In genomic region chr7:16420649-16421332, GRCh38 we compare ENCODE assay signal across 8 cellular contexts. TPM values are rescaled to one million over a fixed set of nuclear protein-coding genes. Genes with fewer than 3 reads are reported as not detected.
DNase-seq lines count a peak whose midpoint lies in the region; ATAC-seq, FAIRE-seq and TF ChIP-seq lines count a peak whose summit lies in the region.

No MANE protein-coding gene starts in this region.

- H3K27me3 ChIP-seq in dorsolateral prefrontal cortex (no peaks in the 10 kb centered on the region), HepG2 (ENCODE audit: control insufficient read depth in 1 of 2, insufficient read depth in 2 of 2, low read length in 2 of 2) (no peaks in the 10 kb centered on the region)

- TF ChIP-seq POLR2A in GM19193 (IDR thresholded peaks at IDR 0.05; ENCODE audit: extremely low read depth, insufficient read depth, insufficient read length), result peak; percentile 78
- TF ChIP-seq POLR2A in HepG2 (IDR thresholded peaks at IDR 0.05; ENCODE audit: insufficient read depth in 1 of 2, low read depth in 2 of 2, low read length in 2 of 2), result peak; percentile 67 to 75

- H4K20me1 ChIP-seq in HepG2 (ENCODE audit: insufficient read depth, low read length), result no peaks in the 10 kb centered on the region

- POLR2A ChIA-PET in HepG2 (lab: Yijun Ruan, JAX), result interaction anchor here (0.8 to 2.4 kb wide), 4 partner anchors 31 to 225 kb away, joined by 3 to 6 read pairs (median 4); partner anchors contain the start of genes ANKMY2 and BZW2

- H2AFZ ChIP-seq in HepG2 (ENCODE audit: low read length), result peak overlapping the region; percentile 85

- peaks cover 24% of the 10 kb centered on the region for H3K4me1 ChIP-seq in HepG2 (ENCODE audit: insufficient read depth, low read length)

- BruUV-seq in HepG2 (replicated peaks; lab: Mats Ljungman, UMichigan), result TSS peak; percentile 89

- DNase-seq in AML-193 (lab: John Stamatoyannopoulos, UW) (peak; percentile 91 to 93), NCI-H69 (lab: John Stamatoyannopoulos, UW) (peak; percentile 93), dorsolateral prefrontal cortex (peak; percentile 77 to 90 (median 87)), HepG2 (ENCODE audit: low spot score) (peak; percentile 77)
- peak; percentile 60 to 67 for DNase-seq in activated CD4-positive, alpha-beta T cell treated with anti-CD3 and anti-CD28 coated beads, Interleukin-2, amount 50 U/mL, for 4 hours
- peak; percentile 82 for DNase-seq in stimulated activated CD4-positive, alpha-beta T cell treated with anti-CD3 and anti-CD28 coated beads, Interleukin-4, amount 100 ng/mL, for 1 hour

- H3K4me2 ChIP-seq in HepG2 (ENCODE audit: low read depth, low read length), result peak overlapping the region; percentile 99

- H3K9ac ChIP-seq in HepG2 (ENCODE audit: insufficient read depth, low read depth, low read length), result peak overlapping the region; percentile 75

- H3K79me2 ChIP-seq in HepG2 (ENCODE audit: insufficient read depth, low read length), result no peaks in the 10 kb centered on the region

- intact Hi-C loops in dorsolateral prefrontal cortex (cut with DNase I), result loop anchor here (2.0 to 5.0 kb wide), 2 partner anchors 226 to 227 kb away; partner anchors contain the start of genes BZW2 (in 2 of the 2) and ANKMY2 (in 1 of the 2)
- intact Hi-C loops in HepG2 (cut with micrococcal nuclease; ENCODE audit: unreplicated experiment), result loop anchor here (5.0 kb wide), 1 partner anchor 72 kb away; no protein-coding TSS in a partner anchor

- peak in 29 of 56 donors; percentile 3 to 45 (median 25) for TF ChIP-seq CTCF in dorsolateral prefrontal cortex (IDR thresholded peaks at IDR 0.05 in 54 of 56, conservative IDR thresholded peaks at IDR 0.05 in 2 of 56; ENCODE audit: low read depth in 1 of 56, partially characterized antibody in 56 of 56)
- TF ChIP-seq CTCF in HepG2 (CRISPR knock-in tag; IDR thresholded peaks at IDR 0.05), result no peak; the same call in 1 of the 2 replicates

- peak; percentile 74 for FAIRE-seq in HepG2 (lab: Jason Lieb, UNC)

- 0% methylated on average over 9 of the region's 56 CpGs for WGBS in HepG2 (ENCODE audit: low lambda C conversion rate)

- ATAC-seq in HG03432 (IDR thresholded peaks at IDR 0.05; ENCODE audit: unreplicated experiment) (peak; percentile 87), HepG2 (peak; percentile 94)

- H3K9me3 ChIP-seq in HepG2 (ENCODE audit: low read length), result no peaks in the 10 kb centered on the region

- CTCF ChIA-PET in HepG2 (lab: Yijun Ruan, JAX; ENCODE audit: low intra/inter-chr PET ratio, low total read pairs), result no interaction called here

- peak; percentile 21; the same call in 1 of the 2 replicates for TF ChIP-seq RAD21 in HepG2 (CRISPR knock-in tag; IDR thresholded peaks at IDR 0.05)

- H3K4me3 ChIP-seq in dorsolateral prefrontal cortex (peak overlapping the region; percentile 41 to 88 (median 77)), HepG2 (replicated peaks in 1 of 3; ENCODE audit: insufficient read depth in 1 of 3, low read depth in 2 of 3, low read length in 3 of 3) (peak overlapping the region; percentile 56 to 77 (median 69))

- TF ChIP-seq EP300 in HepG2 (IDR thresholded peaks at IDR 0.05; ENCODE audit: low read depth in 2 of 2, low read length in 2 of 2), result no peak
- no peak for TF ChIP-seq EP300 in HepG2 (CRISPR knock-in tag; IDR thresholded peaks at IDR 0.05; ENCODE audit: borderline replicate concordance)

- H3K27ac ChIP-seq in dorsolateral prefrontal cortex (peak overlapping the region; percentile 92 to 100 (median 98)), HepG2 (ENCODE audit: extremely low read length, insufficient read depth, low read length) (peak overlapping the region; percentile 75)

- in situ Hi-C loops in HepG2 (cut with HindIII; ENCODE audit: extremely low pct_ligation_motif_present, low pct_unique_long_range_greater_than_20kb), result no loop called here

- H3K36me3 ChIP-seq in HepG2 (replicated peaks in 1 of 2; ENCODE audit: control insufficient read depth in 1 of 2, insufficient read depth in 2 of 2, low read length in 2 of 2), result no peaks in the 10 kb centered on the region

TF ChIP-seq in HepG2, 621 proteins besides CTCF, POLR2A, EP300 and RAD21 (continues in another document):
- peak; percentile 23; the same call in 1 of the 2 replicates for TF ChIP-seq ARNTL (CRISPR knock-in tag; IDR thresholded peaks at IDR 0.05)
- peak; percentile 22; the same call in 1 of the 2 replicates for TF ChIP-seq E2F1 (CRISPR knock-in tag; IDR thresholded peaks at IDR 0.05)
- TF ChIP-seq ZNF749 (CRISPR knock-in tag; IDR thresholded peaks at IDR 0.05; ENCODE audit: borderline replicate concordance), result 0 out of 2 replicates have a peak, but pooled peaks have one; percentile 16
- peak; percentile 52; the same call in 1 of the 2 replicates for TF ChIP-seq REPIN1 (CRISPR knock-in tag; IDR thresholded peaks at IDR 0.05; ENCODE audit: borderline replicate concordance, low read depth)
- no peak for TF ChIP-seq ATF1 (CRISPR knock-in tag; IDR thresholded peaks at IDR 0.05)
- peak; percentile 38 for TF ChIP-seq ASH2L (IDR thresholded peaks at IDR 0.05; ENCODE audit: insufficient read length, low read depth, low read length)
- 0 out of 2 replicates have a peak, but pooled peaks have one; percentile 29 for TF ChIP-seq ZKSCAN8 (CRISPR knock-in tag; IDR thresholded peaks at IDR 0.05; ENCODE audit: borderline replicate concordance)
- TF ChIP-seq KDM6A (CRISPR knock-in tag; IDR thresholded peaks at IDR 0.05; ENCODE audit: low read depth), result no peak
- TF ChIP-seq ZNF781 (CRISPR knock-in tag; IDR thresholded peaks at IDR 0.05; ENCODE audit: borderline replicate concordance, not compliant biosample characterization), result peak; percentile 80
- no peak for TF ChIP-seq MTF2 (CRISPR knock-in tag; IDR thresholded peaks at IDR 0.05; ENCODE audit: borderline replicate concordance)
- no peak; the same call in 1 of the 2 replicates for TF ChIP-seq ZBTB21 (CRISPR knock-in tag; IDR thresholded peaks at IDR 0.05)

RNA-seq across cellular contexts. Expression of gene CRPPA, which starts 0.5 kb away (rescaled TPM):
- 10 to 100 TPM; 10.1 to 24.6 (median 16.6) TPM for total RNA-seq in dorsolateral prefrontal cortex
- total RNA-seq in HepG2 (2016; rRNA removed; fragmentation: Illumina TruSeq; extraction: Trizol), result 1.1 and 1.3 TPM in 2 replicates
- total RNA-seq in HepG2 (2016; cell fraction: cytosol; rRNA removed; fragmentation: Illumina TruSeq; extraction: Trizol; ENCODE audit: low read depth), result 1.0 and 1.8 TPM in 2 replicates
- total RNA-seq in HepG2 (2016; cell fraction: insoluble cytoplasmic fraction; rRNA removed; fragmentation: Illumina TruSeq; extraction: Trizol), result 1.0 TPM in 2 replicates
- total RNA-seq in HepG2 (2016; cell fraction: membrane; rRNA removed; fragmentation: Illumina TruSeq; extraction: Trizol), result 0.62 and 0.80 TPM in 2 replicates
- total RNA-seq in HepG2 (2016; cell fraction: nucleus; rRNA removed; fragmentation: Illumina TruSeq; extraction: Trizol), result 2.0 and 2.2 TPM in 2 replicates
- 0.16 and 0.18 TPM in 2 replicates for polyA plus RNA-seq in HepG2 (2011; rRNA removed)
- 0.06 and 0.09 TPM in 2 replicates for polyA plus RNA-seq in HepG2 (2011; cell fraction: cytosol; rRNA removed)
- 0.10 and 0.14 TPM in 2 replicates for polyA plus RNA-seq in HepG2 (2011; cell fraction: nucleus; rRNA removed)
- 0.12 and 0.21 TPM in 2 replicates for polyA plus RNA-seq in HepG2 (2012)
- polyA plus RNA-seq in HepG2 (2016; cell fraction: cytosol; fragmentation: Illumina TruSeq; extraction: Trizol; ENCODE audit: low read depth), result 0.19 and 0.28 TPM in 2 replicates
- polyA plus RNA-seq in HepG2 (2016; cell fraction: insoluble cytoplasmic fraction; fragmentation: Illumina TruSeq; extraction: Trizol; ENCODE audit: low read depth), result 0.56 and 0.91 TPM in 2 replicates
- polyA plus RNA-seq in HepG2 (2016; cell fraction: membrane; fragmentation: Illumina TruSeq; extraction: Trizol; ENCODE audit: low read depth), result 0.29 and 0.48 TPM in 2 replicates
- 0.49 and 0.63 TPM in 2 replicates for polyA plus RNA-seq in HepG2 (2016; cell fraction: nucleus; fragmentation: Illumina TruSeq; extraction: Trizol; ENCODE audit: insufficient read depth, low read depth)
- polyA minus RNA-seq in HepG2 (2011; rRNA and poly(A)+ RNA removed; ENCODE audit: low replicate concordance), result 0.48 TPM in 1 of 2 replicates, not detected in the other
- 0.18 and 0.30 TPM in 2 replicates for polyA minus RNA-seq in HepG2 (2011; cell fraction: cytosol; rRNA and poly(A)+ RNA removed)
- 1.9 and 2.1 TPM in 2 replicates for polyA minus RNA-seq in HepG2 (2011; cell fraction: nucleus; rRNA and poly(A)+ RNA removed)

RNA-seq across cellular contexts. Expression of gene SOSTDC1, which starts 44.7 kb away (rescaled TPM):
- 10 to 100 TPM in 36 of 120 experiments, 1 to 10 TPM in 84; 1.9 to 20.4 (median 8.7) TPM for total RNA-seq in dorsolateral prefrontal cortex
- total RNA-seq in HepG2 (2016; rRNA removed; fragmentation: Illumina TruSeq; extraction: Trizol), result not detected in 2 replicates
- not detected in 2 replicates for total RNA-seq in HepG2 (2016; cell fraction: cytosol; rRNA removed; fragmentation: Illumina TruSeq; extraction: Trizol; ENCODE audit: low read depth)
- not detected in 2 replicates for total RNA-seq in HepG2 (2016; cell fraction: insoluble cytoplasmic fraction; rRNA removed; fragmentation: Illumina TruSeq; extraction: Trizol)
- not detected in 2 replicates for total RNA-seq in HepG2 (2016; cell fraction: membrane; rRNA removed; fragmentation: Illumina TruSeq; extraction: Trizol)
- total RNA-seq in HepG2 (2016; cell fraction: nucleus; rRNA removed; fragmentation: Illumina TruSeq; extraction: Trizol), result not detected in 2 replicates
- polyA plus RNA-seq in HepG2 (2011; rRNA removed), result not detected in 2 replicates
- not detected in 2 replicates for polyA plus RNA-seq in HepG2 (2011; cell fraction: cytosol; rRNA removed)
- polyA plus RNA-seq in HepG2 (2011; cell fraction: nucleus; rRNA removed), result not detected in 2 replicates
- polyA plus RNA-seq in HepG2 (2012), result not detected in 2 replicates
- polyA plus RNA-seq in HepG2 (2016; cell fraction: cytosol; fragmentation: Illumina TruSeq; extraction: Trizol; ENCODE audit: low read depth), result not detected in 2 replicates
- not detected in 2 replicates for polyA plus RNA-seq in HepG2 (2016; cell fraction: insoluble cytoplasmic fraction; fragmentation: Illumina TruSeq; extraction: Trizol; ENCODE audit: low read depth)
- polyA plus RNA-seq in HepG2 (2016; cell fraction: membrane; fragmentation: Illumina TruSeq; extraction: Trizol; ENCODE audit: low read depth), result not detected in 2 replicates
- not detected in 2 replicates for polyA plus RNA-seq in HepG2 (2016; cell fraction: nucleus; fragmentation: Illumina TruSeq; extraction: Trizol; ENCODE audit: insufficient read depth, low read depth)
- not detected in 2 replicates for polyA minus RNA-seq in HepG2 (2011; rRNA and poly(A)+ RNA removed; ENCODE audit: low replicate concordance)
- not detected in 2 replicates for polyA minus RNA-seq in HepG2 (2011; cell fraction: cytosol; rRNA and poly(A)+ RNA removed)
- not detected in 2 replicates for polyA minus RNA-seq in HepG2 (2011; cell fraction: nucleus; rRNA and poly(A)+ RNA removed)

Comparison
In these comparisons a context has a peak if more than half of its experiments do, and no peak if none do; other contexts are left out.
1. Peak in every context shown above with its lines: DNase-seq, ATAC-seq, H3K4me3 ChIP-seq and H3K27ac ChIP-seq.